34 cellular contexts compared by ENCODE assay signal in the genomic region with DNA sequence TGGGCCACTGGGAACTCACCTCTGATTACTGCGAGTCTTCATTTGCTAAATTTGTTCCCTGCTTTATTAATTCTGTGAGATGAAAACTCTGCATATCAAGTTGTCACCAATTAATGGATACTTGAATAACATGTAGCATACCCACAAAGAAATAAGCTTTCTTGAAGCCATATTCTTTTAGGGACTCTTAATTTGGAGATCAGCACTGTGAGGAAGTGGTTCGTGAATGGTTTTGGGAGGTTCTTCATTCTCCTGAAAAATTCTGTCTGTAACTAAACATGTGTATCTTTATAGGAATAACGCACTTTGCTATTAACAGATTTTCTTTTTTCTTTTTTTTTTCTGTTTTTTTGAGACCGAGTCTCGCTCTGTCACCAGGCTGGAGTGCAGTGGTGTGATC.
"Had no signal": no experiment of that assay in that cellular context is flagged by ENCODE, and none has a peak within 500 bp of the region (broad histone marks: within the 10 kb centered on the region; RNA-seq: fewer than 3 reads in every experiment).

No MANE protein-coding gene starts in this region.

- H3K36me3 ChIP-seq: MG63 had no signal

- H3K9me3 ChIP-seq: MG63 had no signal

- DNase-seq: Karpas-422, Kasumi-1, MG63, MM.1S, MV-4-11, NCI-H1048, NCI-H1092, NCI-H1092 treated with DMSO at 0.1 percent for 48 hours, NCI-H1105, NCI-H1105 treated with DMSO at 0.1 percent for 48 hours, NCI-H1417, NCI-H1417 treated with DMSO at 0.1 percent for 48 hours, NCI-H1436, NCI-H1436 treated with DMSO at 0.1 percent for 48 hours, NCI-H146, NCI-H1694, NCI-H1694 treated with DMSO at 0.1 percent for 48 hours, NCI-H187, NCI-H187 treated with DMSO at 0.1 percent for 48 hours, NCI-H1930, NCI-H2029, NCI-H2029 treated with DMSO at 0.1 percent for 48 hours, NCI-H2081, NCI-H2081 treated with DMSO at 0.1 percent for 48 hours, NCI-H2107, NCI-H2171, NCI-H2171 treated with DMSO at 0.1 percent for 48 hours, NCI-H2227 treated with DMSO at 0.1 percent for 48 hours, NCI-H226, NCI-H345, NCI-H446, NCI-H446 treated with DMSO at 0.1 percent for 48 hours, NCI-H510A had no signal

- H3K4me2 ChIP-seq: KMS-11 had no signal

- H3K27ac ChIP-seq: KMS-11 had no signal

- H3K4me3 ChIP-seq: MG63 had no signal

- H3K27me3 ChIP-seq: MG63 had no signal

- H3K9ac ChIP-seq: KMS-11 had no signal
